In the genomic region with DNA sequence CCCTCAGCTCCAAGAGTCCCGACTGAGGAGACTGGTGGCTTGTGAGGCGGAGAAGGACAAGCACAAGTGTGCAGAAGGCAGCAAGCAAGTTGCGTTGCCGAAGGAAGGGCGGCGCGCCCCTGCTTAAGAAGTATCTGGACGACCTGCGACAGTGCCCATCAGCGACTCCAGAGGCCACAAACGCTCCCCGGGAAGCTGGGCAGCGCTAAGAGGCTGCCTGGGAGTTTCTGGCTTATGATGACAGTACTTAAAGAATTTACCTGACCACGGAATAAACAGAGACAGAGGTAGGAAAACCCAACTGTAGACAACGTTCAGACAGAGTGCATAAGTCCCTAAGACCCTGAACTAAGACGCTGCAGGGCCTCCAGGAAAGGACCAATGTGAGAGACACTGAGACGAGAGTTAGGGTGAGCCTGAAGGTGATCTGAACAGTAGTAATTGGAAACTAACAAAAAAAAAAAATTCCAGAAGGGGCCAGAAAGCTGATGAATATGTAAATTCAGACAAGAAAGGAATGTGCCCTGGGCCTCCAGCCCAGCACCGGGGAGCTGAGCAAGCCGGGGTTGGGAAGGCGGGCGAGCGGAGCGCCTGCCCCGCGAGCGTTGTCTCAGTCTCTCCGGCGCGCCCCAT, we compare ENCODE assay signal across 8 cellular contexts. TPM values are rescaled to one million over a fixed set of nuclear protein-coding genes. Genes with fewer than 3 reads are reported as not detected.
A peak's percentile ranks its signal among the peaks of the same experiment; 100 is the strongest.
DNase-seq lines count a peak whose midpoint lies in the region; ATAC-seq and TF ChIP-seq lines count a peak whose summit lies in the region.

No MANE protein-coding gene starts in this region.

- in situ Hi-C loops in HAP-1 (cut with MboI; ENCODE audit: low sequenced_read_pairs), result no loop called here

- no peak for TF ChIP-seq CTCF in epithelial cell of proximal tubule (conservative IDR thresholded peaks at IDR 0.05; ENCODE audit: low read depth, low read length)
- TF ChIP-seq CTCF in neutrophil (IDR thresholded peaks at IDR 0.05), result no peak

- H3K27ac ChIP-seq in neutrophil, result no peak overlapping the region

- DNase-seq in ELF-1 (ENCODE audit: low read depth, low spot score), result peak; percentile 54
- peak; percentile 23 to 53 for DNase-seq in HAP-1 (ENCODE audit: low spot score in 2 of 2)
- DNase-seq in SW480 (ENCODE audit: low spot score), result peak; percentile 82
- DNase-seq in epithelial cell of proximal tubule (ENCODE audit: low read depth), result no peak
- DNase-seq in SIG-M5 treated with dmso at 0.1 percent for 504 hours (lab: John Stamatoyannopoulos, UW; ENCODE audit: unreplicated experiment), result no peak

- peak overlapping the region; percentile 81 for H3K4me3 ChIP-seq in HAP-1
- peak overlapping the region; percentile 81 for H3K4me3 ChIP-seq in epithelial cell of proximal tubule (ENCODE audit: low read depth, low read length)
- peak overlapping the region; percentile 70 to 89 for H3K4me3 ChIP-seq in neutrophil (ENCODE audit: low read depth in 1 of 2, low read length in 1 of 2)

- H3K4me1 ChIP-seq in HAP-1 (peaks cover 26% of the 10 kb centered on the region), neutrophil (ENCODE audit: control insufficient read depth in 1 of 2, insufficient read depth in 1 of 2, low read depth in 1 of 2, low read length in 1 of 2) (peaks cover 26 to 27% of the 10 kb centered on the region in 2 experiments)

- no peaks in the 10 kb centered on the region for H3K27me3 ChIP-seq in HAP-1 (ENCODE audit: low read depth)
- H3K27me3 ChIP-seq in neutrophil, result peaks cover 88% of the 10 kb centered on the region

- H3K9me3 ChIP-seq in HAP-1 (no peaks in the 10 kb centered on the region), neutrophil (no peaks in the 10 kb centered on the region)

- no peaks in the 10 kb centered on the region for H3K36me3 ChIP-seq in HAP-1 (replicated peaks)
- no peaks in the 10 kb centered on the region for H3K36me3 ChIP-seq in neutrophil

- ATAC-seq in HG03108 (IDR thresholded peaks at IDR 0.05; ENCODE audit: unreplicated experiment) (no peak), GM19328 (IDR thresholded peaks at IDR 0.05; ENCODE audit: unreplicated experiment) (no peak)

RNA-seq across cellular contexts. Expression of a gene that starts 1.0 kb away (rescaled TPM):
- total RNA-seq in epithelial cell of proximal tubule, result 24.5 and 26.8 TPM in 2 replicates

Comparison
In these comparisons a context has a peak if more than half of its experiments do, and no peak if none do; other contexts are left out.
1. DNase-seq: peak in ELF-1 (single experiment), HAP-1 (2 of 2) and SW480 (single experiment); none in epithelial cell of proximal tubule (single experiment) and SIG-M5 treated with dmso at 0.1 percent for 504 hours (single experiment).
2. Peak in every context shown above with its lines, with median percentiles within 50 percentile points of each other: H3K4me3 ChIP-seq.